Comparison of ENCODE assay signal across 1 cellular context in the genomic region with DNA sequence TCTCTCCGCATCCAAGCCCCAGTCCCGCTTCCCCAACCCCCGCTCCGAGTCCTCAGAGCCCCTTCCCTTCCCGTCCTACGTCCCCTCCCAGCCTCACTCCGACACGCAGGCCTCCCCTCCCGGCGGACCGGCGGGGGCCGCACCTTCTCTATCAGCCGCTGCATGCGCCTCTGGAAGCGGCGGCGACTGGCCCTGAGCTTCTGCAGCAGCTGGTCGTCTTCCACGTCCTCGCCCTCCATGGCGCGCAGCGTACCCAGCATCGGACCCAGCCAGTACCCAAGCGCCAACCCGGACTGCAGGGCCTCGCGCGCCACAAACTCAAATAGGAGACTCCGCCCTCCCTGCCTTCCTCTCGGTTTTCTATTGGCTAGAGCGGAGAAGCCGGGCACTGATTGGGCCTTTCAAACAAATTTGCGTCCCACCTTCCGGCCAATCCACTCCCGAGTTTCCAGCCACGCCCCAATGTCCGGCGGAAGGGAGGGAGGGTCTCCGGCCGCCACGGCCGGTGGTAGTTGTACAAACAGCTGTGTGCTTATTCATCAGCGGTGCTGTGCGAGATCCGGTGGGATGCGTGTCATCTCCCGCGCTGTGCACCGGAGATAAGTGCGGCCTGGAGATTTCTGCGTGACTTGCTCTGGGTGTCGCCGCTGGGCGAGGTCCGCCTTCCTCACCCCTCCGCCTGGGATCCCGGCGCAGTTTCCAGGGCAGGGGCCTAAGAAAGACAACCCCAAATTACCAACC.
TF ChIP-seq lines count a peak whose summit lies in the region.

Gene HJURP (minus strand): TSS at position 295 of the 741 bp plus-strand sequence. CDS start 35 bp downstream, at position 260.

TF ChIP-seq in H1, 55 proteins besides CTCF, POLR2A, EP300 and RAD21:
- no peak for TF ChIP-seq SIRT6 (IDR thresholded peaks at IDR 0.05; ENCODE audit: low read length)
- TF ChIP-seq, protein P1, sequence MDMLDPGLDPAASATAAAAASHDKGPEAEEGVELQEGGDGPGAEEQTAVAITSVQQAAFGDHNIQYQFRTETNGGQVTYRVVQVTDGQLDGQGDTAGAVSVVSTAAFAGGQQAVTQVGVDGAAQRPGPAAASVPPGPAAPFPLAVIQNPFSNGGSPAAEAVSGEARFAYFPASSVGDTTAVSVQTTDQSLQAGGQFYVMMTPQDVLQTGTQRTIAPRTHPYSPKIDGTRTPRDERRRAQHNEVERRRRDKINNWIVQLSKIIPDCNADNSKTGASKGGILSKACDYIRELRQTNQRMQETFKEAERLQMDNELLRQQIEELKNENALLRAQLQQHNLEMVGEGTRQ (IDR thresholded peaks at IDR 0.05; ENCODE audit: low read length): no peak
- no peak for TF ChIP-seq GABPA (IDR thresholded peaks at IDR 0.05; ENCODE audit: borderline replicate concordance, insufficient read depth, low read length)
- TF ChIP-seq RFX5 (IDR thresholded peaks at IDR 0.05; ENCODE audit: borderline replicate concordance, low read depth, low read length): no peak
- TF ChIP-seq BRCA1 (IDR thresholded peaks at IDR 0.05; ENCODE audit: low read depth, low read length): no peak
- no peak for TF ChIP-seq E2F6 (IDR thresholded peaks at IDR 0.05)
- no peak for TF ChIP-seq RNF2 (IDR thresholded peaks at IDR 0.05; ENCODE audit: borderline replicate concordance, low read depth, low read length, missing control alignments, poor library complexity, severe bottlenecking)
- TF ChIP-seq SRF (IDR thresholded peaks at IDR 0.05; ENCODE audit: low read depth, low read length): no peak
- 0 out of 2 replicates have a peak, but pooled peaks have one; percentile 39 for TF ChIP-seq YY1 (IDR thresholded peaks at IDR 0.05; ENCODE audit: low read depth, low read length)
- peak; percentile 93 for TF ChIP-seq TAF1 (IDR thresholded peaks at IDR 0.05; ENCODE audit: low read depth, low read length)
- no peak for TF ChIP-seq NANOG (IDR thresholded peaks at IDR 0.05; ENCODE audit: insufficient read depth, low read depth, low read length, poor library complexity, severe bottlenecking)
- TF ChIP-seq ATF2 (IDR thresholded peaks at IDR 0.05; ENCODE audit: low read length): no peak
- TF ChIP-seq SIN3A (conservative IDR thresholded peaks at IDR 0.05 in 1 of 2, IDR thresholded peaks at IDR 0.05 in 1 of 2; ENCODE audit: low read depth in 1 of 2, low read length in 2 of 2): peak; percentile 78 to 95; a peak in 3 of 4 replicates
- TF ChIP-seq TAF7 (optimal IDR thresholded peaks at IDR 0.05; ENCODE audit: borderline replicate concordance, low read depth, low read length): peak; percentile 86
- TF ChIP-seq MAX (IDR thresholded peaks at IDR 0.05): peak; percentile 58
- TF ChIP-seq JUND (IDR thresholded peaks at IDR 0.05; ENCODE audit: low read length): no peak
- peak in 1 of 2 experiments; percentile 80; a peak in 2 of 4 replicates for TF ChIP-seq HDAC2 (IDR thresholded peaks at IDR 0.05; ENCODE audit: borderline replicate concordance in 1 of 2, low read depth in 2 of 2, low read length in 2 of 2)
- TF ChIP-seq SP2 (IDR thresholded peaks at IDR 0.05; ENCODE audit: low read length): peak; percentile 25; the same call in 1 of the 2 replicates
- TF ChIP-seq EZH2 (IDR thresholded peaks at IDR 0.05; ENCODE audit: low read depth, low read length, severe bottlenecking): no peak
- TF ChIP-seq ASH2L (IDR thresholded peaks at IDR 0.05; ENCODE audit: low read length): peak; percentile 90
- no peak for TF ChIP-seq KDM5A (IDR thresholded peaks at IDR 0.05; ENCODE audit: low read length)
- TF ChIP-seq EGR1 (IDR thresholded peaks at IDR 0.05; ENCODE audit: borderline replicate concordance, low read depth, low read length): no peak
- no peak for TF ChIP-seq BACH1 (IDR thresholded peaks at IDR 0.05; ENCODE audit: low read length)
- TF ChIP-seq CHD2 (IDR thresholded peaks at IDR 0.05; ENCODE audit: low read length): peak; percentile 62; the same call in 1 of the 2 replicates
- TF ChIP-seq SP1 (IDR thresholded peaks at IDR 0.05; ENCODE audit: low read depth, low read length): peak; percentile 90
- no peak for TF ChIP-seq NRF1 (IDR thresholded peaks at IDR 0.05; ENCODE audit: low read depth, low read length)
- TF ChIP-seq KDM1A (IDR thresholded peaks at IDR 0.05; ENCODE audit: borderline replicate concordance, low read length): no peak
- no peak for TF ChIP-seq RXRA (IDR thresholded peaks at IDR 0.05; ENCODE audit: insufficient read depth, low read depth, low read length)
- no peak for TF ChIP-seq ATF3 (IDR thresholded peaks at IDR 0.05; ENCODE audit: insufficient read depth, low read depth, low read length)
- TF ChIP-seq CTBP2 (IDR thresholded peaks at IDR 0.05; ENCODE audit: borderline replicate concordance, insufficient read depth, insufficient read length, low read length): no peak
- no peak for TF ChIP-seq GTF2F1 (IDR thresholded peaks at IDR 0.05; ENCODE audit: borderline replicate concordance, low read depth, low read length)
- no peak for TF ChIP-seq CHD1 (IDR thresholded peaks at IDR 0.05; ENCODE audit: low read depth, low read length)
- no peak for TF ChIP-seq SP4 (IDR thresholded peaks at IDR 0.05; ENCODE audit: low read length)
- no peak for TF ChIP-seq JUN (IDR thresholded peaks at IDR 0.05; ENCODE audit: low read depth, low read length)
- TF ChIP-seq TBP (IDR thresholded peaks at IDR 0.05; ENCODE audit: low read depth, low read length): peak; percentile 83
- no peak for TF ChIP-seq TEAD4 (IDR thresholded peaks at IDR 0.05; ENCODE audit: low read depth, low read length)
- TF ChIP-seq RBBP5 (IDR thresholded peaks at IDR 0.05; ENCODE audit: borderline replicate concordance, low read depth, low read length): 0 out of 2 replicates have a peak, but pooled peaks have one; percentile 42
- no peak for TF ChIP-seq CBX5 (IDR thresholded peaks at IDR 0.05; ENCODE audit: low read depth, low read length)
- TF ChIP-seq BCL11A (IDR thresholded peaks at IDR 0.05; ENCODE audit: low read depth in 2 of 2, low read length in 2 of 2): no peak
- no peak for TF ChIP-seq SIX5 (IDR thresholded peaks at IDR 0.05; ENCODE audit: low read depth, low read length)
- TF ChIP-seq CEBPB (IDR thresholded peaks at IDR 0.05; ENCODE audit: low read depth, low read length): no peak
- TF ChIP-seq POLR2AphosphoS5 (IDR thresholded peaks at IDR 0.05; ENCODE audit: low read depth, low read length): peak; percentile 83
- TF ChIP-seq, protein P2, sequence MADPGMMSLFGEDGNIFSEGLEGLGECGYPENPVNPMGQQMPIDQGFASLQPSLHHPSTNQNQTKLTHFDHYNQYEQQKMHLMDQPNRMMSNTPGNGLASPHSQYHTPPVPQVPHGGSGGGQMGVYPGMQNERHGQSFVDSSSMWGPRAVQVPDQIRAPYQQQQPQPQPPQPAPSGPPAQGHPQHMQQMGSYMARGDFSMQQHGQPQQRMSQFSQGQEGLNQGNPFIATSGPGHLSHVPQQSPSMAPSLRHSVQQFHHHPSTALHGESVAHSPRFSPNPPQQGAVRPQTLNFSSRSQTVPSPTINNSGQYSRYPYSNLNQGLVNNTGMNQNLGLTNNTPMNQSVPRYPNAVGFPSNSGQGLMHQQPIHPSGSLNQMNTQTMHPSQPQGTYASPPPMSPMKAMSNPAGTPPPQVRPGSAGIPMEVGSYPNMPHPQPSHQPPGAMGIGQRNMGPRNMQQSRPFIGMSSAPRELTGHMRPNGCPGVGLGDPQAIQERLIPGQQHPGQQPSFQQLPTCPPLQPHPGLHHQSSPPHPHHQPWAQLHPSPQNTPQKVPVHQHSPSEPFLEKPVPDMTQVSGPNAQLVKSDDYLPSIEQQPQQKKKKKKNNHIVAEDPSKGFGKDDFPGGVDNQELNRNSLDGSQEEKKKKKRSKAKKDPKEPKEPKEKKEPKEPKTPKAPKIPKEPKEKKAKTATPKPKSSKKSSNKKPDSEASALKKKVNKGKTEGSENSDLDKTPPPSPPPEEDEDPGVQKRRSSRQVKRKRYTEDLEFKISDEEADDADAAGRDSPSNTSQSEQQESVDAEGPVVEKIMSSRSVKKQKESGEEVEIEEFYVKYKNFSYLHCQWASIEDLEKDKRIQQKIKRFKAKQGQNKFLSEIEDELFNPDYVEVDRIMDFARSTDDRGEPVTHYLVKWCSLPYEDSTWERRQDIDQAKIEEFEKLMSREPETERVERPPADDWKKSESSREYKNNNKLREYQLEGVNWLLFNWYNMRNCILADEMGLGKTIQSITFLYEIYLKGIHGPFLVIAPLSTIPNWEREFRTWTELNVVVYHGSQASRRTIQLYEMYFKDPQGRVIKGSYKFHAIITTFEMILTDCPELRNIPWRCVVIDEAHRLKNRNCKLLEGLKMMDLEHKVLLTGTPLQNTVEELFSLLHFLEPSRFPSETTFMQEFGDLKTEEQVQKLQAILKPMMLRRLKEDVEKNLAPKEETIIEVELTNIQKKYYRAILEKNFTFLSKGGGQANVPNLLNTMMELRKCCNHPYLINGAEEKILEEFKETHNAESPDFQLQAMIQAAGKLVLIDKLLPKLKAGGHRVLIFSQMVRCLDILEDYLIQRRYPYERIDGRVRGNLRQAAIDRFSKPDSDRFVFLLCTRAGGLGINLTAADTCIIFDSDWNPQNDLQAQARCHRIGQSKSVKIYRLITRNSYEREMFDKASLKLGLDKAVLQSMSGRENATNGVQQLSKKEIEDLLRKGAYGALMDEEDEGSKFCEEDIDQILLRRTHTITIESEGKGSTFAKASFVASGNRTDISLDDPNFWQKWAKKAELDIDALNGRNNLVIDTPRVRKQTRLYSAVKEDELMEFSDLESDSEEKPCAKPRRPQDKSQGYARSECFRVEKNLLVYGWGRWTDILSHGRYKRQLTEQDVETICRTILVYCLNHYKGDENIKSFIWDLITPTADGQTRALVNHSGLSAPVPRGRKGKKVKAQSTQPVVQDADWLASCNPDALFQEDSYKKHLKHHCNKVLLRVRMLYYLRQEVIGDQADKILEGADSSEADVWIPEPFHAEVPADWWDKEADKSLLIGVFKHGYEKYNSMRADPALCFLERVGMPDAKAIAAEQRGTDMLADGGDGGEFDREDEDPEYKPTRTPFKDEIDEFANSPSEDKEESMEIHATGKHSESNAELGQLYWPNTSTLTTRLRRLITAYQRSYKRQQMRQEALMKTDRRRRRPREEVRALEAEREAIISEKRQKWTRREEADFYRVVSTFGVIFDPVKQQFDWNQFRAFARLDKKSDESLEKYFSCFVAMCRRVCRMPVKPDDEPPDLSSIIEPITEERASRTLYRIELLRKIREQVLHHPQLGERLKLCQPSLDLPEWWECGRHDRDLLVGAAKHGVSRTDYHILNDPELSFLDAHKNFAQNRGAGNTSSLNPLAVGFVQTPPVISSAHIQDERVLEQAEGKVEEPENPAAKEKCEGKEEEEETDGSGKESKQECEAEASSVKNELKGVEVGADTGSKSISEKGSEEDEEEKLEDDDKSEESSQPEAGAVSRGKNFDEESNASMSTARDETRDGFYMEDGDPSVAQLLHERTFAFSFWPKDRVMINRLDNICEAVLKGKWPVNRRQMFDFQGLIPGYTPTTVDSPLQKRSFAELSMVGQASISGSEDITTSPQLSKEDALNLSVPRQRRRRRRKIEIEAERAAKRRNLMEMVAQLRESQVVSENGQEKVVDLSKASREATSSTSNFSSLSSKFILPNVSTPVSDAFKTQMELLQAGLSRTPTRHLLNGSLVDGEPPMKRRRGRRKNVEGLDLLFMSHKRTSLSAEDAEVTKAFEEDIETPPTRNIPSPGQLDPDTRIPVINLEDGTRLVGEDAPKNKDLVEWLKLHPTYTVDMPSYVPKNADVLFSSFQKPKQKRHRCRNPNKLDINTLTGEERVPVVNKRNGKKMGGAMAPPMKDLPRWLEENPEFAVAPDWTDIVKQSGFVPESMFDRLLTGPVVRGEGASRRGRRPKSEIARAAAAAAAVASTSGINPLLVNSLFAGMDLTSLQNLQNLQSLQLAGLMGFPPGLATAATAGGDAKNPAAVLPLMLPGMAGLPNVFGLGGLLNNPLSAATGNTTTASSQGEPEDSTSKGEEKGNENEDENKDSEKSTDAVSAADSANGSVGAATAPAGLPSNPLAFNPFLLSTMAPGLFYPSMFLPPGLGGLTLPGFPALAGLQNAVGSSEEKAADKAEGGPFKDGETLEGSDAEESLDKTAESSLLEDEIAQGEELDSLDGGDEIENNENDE (IDR thresholded peaks at IDR 0.05; ENCODE audit: insufficient replicate concordance, low read length): no peak
- peak; percentile 99 for TF ChIP-seq SAP30 (IDR thresholded peaks at IDR 0.05; ENCODE audit: insufficient read depth, insufficient replicate concordance, low read length)
- TF ChIP-seq HDAC6 (IDR thresholded peaks at IDR 0.05; ENCODE audit: low read depth, low read length): no peak
- peak; percentile 85 for TF ChIP-seq PHF8 (conservative IDR thresholded peaks at IDR 0.05; ENCODE audit: low read depth, low read length)
- no peak for TF ChIP-seq SUZ12 (IDR thresholded peaks at IDR 0.05; ENCODE audit: low read length)
- TF ChIP-seq FOSL1 (IDR thresholded peaks at IDR 0.05; ENCODE audit: insufficient read depth, low read depth, low read length): no peak
- TF ChIP-seq ZNF274 (IDR thresholded peaks at IDR 0.05; ENCODE audit: borderline replicate concordance, extremely low read depth, low read length): no peak
- TF ChIP-seq CBX8 (IDR thresholded peaks at IDR 0.05; ENCODE audit: borderline replicate concordance, low read depth, low read length): no peak
- no peak for TF ChIP-seq POU5F1 (IDR thresholded peaks at IDR 0.05; ENCODE audit: low read depth, low read length)
- TF ChIP-seq KDM4A (IDR thresholded peaks at IDR 0.05; ENCODE audit: low read depth, low read length, severe bottlenecking): peak; percentile 85
- no peak for TF ChIP-seq MAFK (IDR thresholded peaks at IDR 0.05; ENCODE audit: low read depth, low read length)
- peak; percentile 45; the same call in 1 of the 2 replicates for TF ChIP-seq CREB1 (IDR thresholded peaks at IDR 0.05)
- TF ChIP-seq TCF12 (IDR thresholded peaks at IDR 0.05; ENCODE audit: low read depth, low read length): no peak
TF ChIP-seq in H1: peak in this region for 17.
